In the genomic region with DNA sequence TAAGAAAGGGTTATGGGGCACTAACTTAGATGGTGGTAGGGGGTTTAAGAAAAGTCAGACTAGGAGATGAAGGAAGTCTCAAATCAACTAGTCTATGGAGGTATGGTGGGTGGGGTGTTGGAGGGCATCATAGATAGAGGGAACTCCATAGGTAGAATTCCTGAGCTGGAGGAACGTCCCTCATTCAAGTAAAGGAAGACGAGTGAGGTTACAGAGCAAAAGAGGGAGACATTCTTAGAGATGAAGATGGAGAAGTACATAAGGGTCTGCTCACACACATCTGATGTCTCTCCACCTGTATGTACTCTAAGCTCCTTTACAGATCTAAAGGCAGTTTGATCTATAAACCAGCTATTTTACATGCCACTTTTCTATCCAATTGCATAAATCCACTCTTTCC, we compare ENCODE assay signal across 9 cellular contexts. TPM values are rescaled to one million over a fixed set of nuclear protein-coding genes. Genes with fewer than 3 reads are reported as not detected.
DNase-seq lines count a peak whose midpoint lies in the region; ATAC-seq and TF ChIP-seq lines count a peak whose summit lies in the region.
"Had no signal": no experiment of that assay in that cellular context is flagged by ENCODE, and none has a peak within 500 bp of the region (broad histone marks: within the 10 kb centered on the region; RNA-seq: fewer than 3 reads in every experiment).

No MANE protein-coding gene starts in this region.

- H3K36me3 ChIP-seq in BLaER1 treated with 17β-estradiol and CSF1 and Interleukin-3, amounts not matched to agents 10 nM and 100 nM: peaks cover 8 to 38% (median 20%) of the 10 kb centered on the region in 11 experiments; a peak in 20 of 22 replicates

- peak overlapping the region; percentile 91 to 99 (median 96) for H3K9ac ChIP-seq in BLaER1 treated with 17β-estradiol and CSF1 and Interleukin-3, amounts not matched to agents 10 nM and 100 nM

- peaks cover 0 to 41% (median 14%) of the 10 kb centered on the region in 11 experiments; a peak in 11 of 22 replicates for H4K20me1 ChIP-seq in BLaER1 treated with 17β-estradiol and CSF1 and Interleukin-3, amounts not matched to agents 10 nM and 100 nM

- H3K36me3 Mint-ChIP-seq in IgD-negative memory B cell (peaks cover 3% of the 10 kb centered on the region), nephron (ENCODE audit: low read depth) (peaks cover 5% of the 10 kb centered on the region)

- no peak for ATAC-seq in GM19467 (IDR thresholded peaks at IDR 0.05; ENCODE audit: unreplicated experiment)

- H3K4me3 Mint-ChIP-seq in IgD-negative memory B cell: peak overlapping the region; percentile 92 to 98 (median 98)
- peak overlapping the region; percentile 96 to 99 (median 99) for H3K4me3 Mint-ChIP-seq in nephron

- no peaks in the 10 kb centered on the region for H3K27me3 ChIP-seq in BLaER1 treated with 17β-estradiol and CSF1 and Interleukin-3, amounts not matched to agents 10 nM and 100 nM

- H3K4me1 ChIP-seq in BLaER1 treated with 17β-estradiol and CSF1 and Interleukin-3, amounts not matched to agents 10 nM and 100 nM: peaks cover 47 to 58% (median 50%) of the 10 kb centered on the region in 10 experiments

- TF ChIP-seq CTCF in choroid plexus epithelial cell (conservative IDR thresholded peaks at IDR 0.05; ENCODE audit: low read depth, low read length) (no peak), nephron (IDR thresholded peaks at IDR 0.05; ENCODE audit: unreplicated experiment in 3 of 3) (no peak)

- H3K27ac Mint-ChIP-seq in IgD-negative memory B cell (peak overlapping the region; percentile 7 to 38 (median 25)), nephron (peak overlapping the region; percentile 94 to 99 (median 97))

- peak overlapping the region; percentile 72 to 97 (median 87) for H3K4me3 ChIP-seq in BLaER1 treated with 17β-estradiol and CSF1 and Interleukin-3, amounts not matched to agents 10 nM and 100 nM
- peak overlapping the region; percentile 84 for H3K4me3 ChIP-seq in choroid plexus epithelial cell (ENCODE audit: low read depth, low read length)

- H3K27me3 Mint-ChIP-seq in IgD-negative memory B cell: no peaks in the 10 kb centered on the region
- H3K27me3 Mint-ChIP-seq in nephron (ENCODE audit: low read depth): no peaks in the 10 kb centered on the region

- H3K4me1 Mint-ChIP-seq in IgD-negative memory B cell (peaks cover 35 to 54% (median 50%) of the 10 kb centered on the region in 3 donors), nephron (peaks cover 29% of the 10 kb centered on the region)

- no peaks in the 10 kb centered on the region for H3K9me3 Mint-ChIP-seq in IgD-negative memory B cell
- no peaks in the 10 kb centered on the region for H3K9me3 Mint-ChIP-seq in nephron

- peaks cover 0 to 12% (median 7%) of the 10 kb centered on the region in 11 experiments; a peak in 12 of 22 replicates for H3K9me3 ChIP-seq in BLaER1 treated with 17β-estradiol and CSF1 and Interleukin-3, amounts not matched to agents 10 nM and 100 nM (replicated peaks in 1 of 11)

- DNase-seq in choroid plexus epithelial cell (ENCODE audit: low read depth) (peak; percentile 38), NCI-H226 (no peak)
- DNase-seq in stimulated activated CD8-positive, alpha-beta memory T cell treated with anti-CD3 and anti-CD28 coated beads, Interleukin-4, amount 100 ng/mL, for 48 hours: no peak
- DNase-seq in activated CD4-positive, alpha-beta T cell treated with anti-CD3 and anti-CD28 coated beads for 4 hours: no peak
- DNase-seq: NCI-H748 treated with DMSO at 0.1 percent for 48 hours had no signal

- H3K4me2 ChIP-seq in BLaER1 treated with 17β-estradiol and CSF1 and Interleukin-3, amounts not matched to agents 10 nM and 100 nM: peak overlapping the region; percentile 84 to 98 (median 91)

- peak overlapping the region; percentile 93 to 100 (median 97) for H3K27ac ChIP-seq in BLaER1 treated with 17β-estradiol and CSF1 and Interleukin-3, amounts not matched to agents 10 nM and 100 nM

RNA-seq across cellular contexts. Expression of a gene that starts 1.4 kb away (rescaled TPM):
- 31.1 TPM for polyA plus RNA-seq in IgD-negative memory B cell
